In the genomic region with DNA sequence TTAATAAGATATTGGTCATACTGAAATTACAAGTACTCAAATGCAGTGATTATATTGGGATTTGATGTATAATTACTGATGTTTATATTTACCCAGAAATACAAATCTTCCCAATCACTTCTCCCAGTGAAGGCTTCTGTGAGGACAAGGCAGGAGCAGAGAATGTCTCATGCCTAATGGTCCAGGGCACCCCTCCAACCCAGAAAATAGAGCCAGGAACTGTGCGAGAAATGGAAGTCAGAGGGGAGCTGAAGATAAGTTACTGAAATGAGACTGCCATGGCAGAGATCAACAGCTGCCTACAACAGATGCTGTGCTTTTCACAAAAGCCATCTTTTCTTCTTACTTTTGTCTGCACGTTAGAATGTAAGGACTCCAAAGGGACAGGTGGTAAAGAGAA, we compare ENCODE assay signal across 24 cellular contexts.
DNase-seq lines count a peak whose midpoint lies in the region; ATAC-seq, FAIRE-seq and TF ChIP-seq lines count a peak whose summit lies in the region.
"Had no signal": no experiment of that assay in that cellular context is flagged by ENCODE, and none has a peak within 500 bp of the region (broad histone marks: within the 10 kb centered on the region; RNA-seq: fewer than 3 reads in every experiment).

No MANE protein-coding gene starts in this region.

- H2AFZ ChIP-seq in astrocyte (ENCODE audit: low read depth, low read length): no peak overlapping the region
- peak overlapping the region; percentile 0 for H2AFZ ChIP-seq in hepatocyte

- H3K36me3 ChIP-seq in astrocyte (ENCODE audit: insufficient read depth, low read length) (no peaks in the 10 kb centered on the region), hepatocyte (replicated peaks; ENCODE audit: insufficient read depth, low read depth) (no peaks in the 10 kb centered on the region), vagina (no peaks in the 10 kb centered on the region)
- H3K36me3 ChIP-seq: BLaER1 had no signal

- H3K4me2 ChIP-seq in astrocyte (ENCODE audit: low read length) (no peak overlapping the region), hepatocyte (no peak overlapping the region)
- H3K4me2 ChIP-seq: BLaER1 had no signal

- H3K9ac ChIP-seq in astrocyte (ENCODE audit: low read length): no peak overlapping the region
- H3K9ac ChIP-seq: BLaER1 had no signal

- H3K9me3 ChIP-seq in astrocyte (ENCODE audit: insufficient read depth, low read depth, low read length) (no peaks in the 10 kb centered on the region), hepatocyte (ENCODE audit: low read depth) (no peaks in the 10 kb centered on the region), vagina (no peaks in the 10 kb centered on the region)
- H3K9me3 ChIP-seq: BLaER1 had no signal

- FAIRE-seq in astrocyte (lab: Jason Lieb, UNC) (no peak), GM12891 (lab: Jason Lieb, UNC) (no peak)
- FAIRE-seq: D721Med, G401.6, GM12878 had no signal

- H3K36me3 Mint-ChIP-seq in astrocyte (ENCODE audit: low read depth, unreplicated experiment) (no peaks in the 10 kb centered on the region), type B pancreatic cell (no peaks in the 10 kb centered on the region)

- no peak for TF ChIP-seq POLR2A in vagina (IDR thresholded peaks at IDR 0.05)
- TF ChIP-seq POLR2A in GM12891 (IDR thresholded peaks at IDR 0.05; ENCODE audit: low read depth, low read length): no peak

- H3K9me2 ChIP-seq in hepatocyte (replicated peaks; ENCODE audit: insufficient read depth): no peaks in the 10 kb centered on the region

- WGBS in hepatocyte (ENCODE audit: low lambda C conversion rate, missing lambda C conversion rate): 93% methylated on average over 2 of the region's 2 CpGs

- H3K27me3 ChIP-seq in astrocyte (ENCODE audit: insufficient read depth, low read length): no peaks in the 10 kb centered on the region
- no peaks in the 10 kb centered on the region for H3K27me3 ChIP-seq in hepatocyte
- no peaks in the 10 kb centered on the region for H3K27me3 ChIP-seq in vagina
- H3K27me3 ChIP-seq: BLaER1 had no signal

- peaks cover 21% of the 10 kb centered on the region for H3K4me1 Mint-ChIP-seq in astrocyte (ENCODE audit: low read depth, unreplicated experiment)
- H3K4me1 Mint-ChIP-seq in type B pancreatic cell (ENCODE audit: unreplicated experiment): peaks cover 16% of the 10 kb centered on the region

- H3K4me3 ChIP-seq in astrocyte (ENCODE audit: insufficient read depth, low read depth, low read length): no peak overlapping the region
- H3K4me3 ChIP-seq in hepatocyte: no peak overlapping the region
- H3K4me3 ChIP-seq in vagina: no peak overlapping the region
- H3K4me3 ChIP-seq: BLaER1, GM12878 had no signal

- H3K27ac ChIP-seq in astrocyte (ENCODE audit: low read depth, low read length): no peak overlapping the region
- H3K27ac ChIP-seq in hepatocyte: peak overlapping the region; percentile 34
- H3K27ac ChIP-seq in vagina: no peak overlapping the region
- H3K27ac ChIP-seq: BLaER1, HL-60 had no signal

- intact Hi-C loops in vagina (cut with DNase I): no loop called here

- no peak overlapping the region for H3K4me3 Mint-ChIP-seq in astrocyte (ENCODE audit: unreplicated experiment)
- no peak overlapping the region for H3K4me3 Mint-ChIP-seq in type B pancreatic cell
- H3K4me3 Mint-ChIP-seq: CD4-positive, alpha-beta T cell had no signal

- H3K27ac Mint-ChIP-seq in astrocyte (ENCODE audit: unreplicated experiment) (peak overlapping the region; percentile 2), type B pancreatic cell (peak overlapping the region; percentile 65)
- H3K27ac Mint-ChIP-seq: CD4-positive, alpha-beta T cell had no signal

- TF ChIP-seq CTCF in astrocyte (IDR thresholded peaks at IDR 0.05; ENCODE audit: insufficient read depth, low read depth, low read length) (no peak), hepatocyte (IDR thresholded peaks at IDR 0.05; ENCODE audit: poor library complexity) (no peak), type B pancreatic cell (conservative IDR thresholded peaks at IDR 0.05) (no peak), vagina (IDR thresholded peaks at IDR 0.05) (no peak)

- peak; percentile 2 for DNase-seq in NCI-H2171 treated with DMSO at 0.1 percent for 48 hours (lab: John Stamatoyannopoulos, UW)
- DNase-seq in NCI-H2171 (lab: John Stamatoyannopoulos, UW): no peak
- no peak for DNase-seq in astrocyte (ENCODE audit: low read depth)
- no peak for DNase-seq in hepatocyte (ENCODE audit: low spot score)
- DNase-seq in type B pancreatic cell (ENCODE audit: extremely low spot score, unreplicated experiment): no peak
- DNase-seq in vagina (ENCODE audit: extremely low spot score in 2 of 2): no peak
- no peak for DNase-seq in GM12891 (ENCODE audit: insufficient read length, low spot score)
- DNase-seq: 8988T; CD4-positive, alpha-beta T cell; NCI-H1048; NCI-H1417; NCI-H187; NCI-H2081 treated with DMSO at 0.1 percent for 48 hours; NCI-H526; NCI-H82; NK-92 treated with Interleukin-12 subunit alpha and Interleukin-12 subunit beta, amount 100 ng/mL, for 24 hours had no signal

- H3K27me3 Mint-ChIP-seq in astrocyte (ENCODE audit: low read depth, unreplicated experiment) (no peaks in the 10 kb centered on the region), type B pancreatic cell (no peaks in the 10 kb centered on the region)
- H3K27me3 Mint-ChIP-seq: CD4-positive, alpha-beta T cell had no signal

- H3K4me1 ChIP-seq in astrocyte (ENCODE audit: insufficient read depth, low read length) (no peaks in the 10 kb centered on the region), hepatocyte (ENCODE audit: insufficient read depth) (peaks cover 12% of the 10 kb centered on the region), vagina (no peaks in the 10 kb centered on the region)
- H3K4me1 ChIP-seq: BLaER1 had no signal

- H4K20me1 ChIP-seq in astrocyte (ENCODE audit: insufficient read depth, low read length): no peaks in the 10 kb centered on the region
- H4K20me1 ChIP-seq in hepatocyte (ENCODE audit: insufficient read depth, poor library complexity, severe bottlenecking): no peaks in the 10 kb centered on the region
- H4K20me1 ChIP-seq: BLaER1 had no signal

- H3K9me3 Mint-ChIP-seq in astrocyte (ENCODE audit: unreplicated experiment): no peaks in the 10 kb centered on the region
- H3K9me3 Mint-ChIP-seq in type B pancreatic cell: no peaks in the 10 kb centered on the region

- H3K79me2 ChIP-seq in astrocyte (ENCODE audit: insufficient read depth, low read length): no peaks in the 10 kb centered on the region
- no peaks in the 10 kb centered on the region for H3K79me2 ChIP-seq in hepatocyte

- ATAC-seq in GM21423 (IDR thresholded peaks at IDR 0.05; ENCODE audit: unreplicated experiment): no peak
- ATAC-seq: GM12878, HCT116, PC-3 had no signal

TF ChIP-seq in GM12891, 5 proteins besides CTCF, POLR2A, EP300 and RAD21:
- no peak for TF ChIP-seq PAX5 (IDR thresholded peaks at IDR 0.05; ENCODE audit: insufficient read depth, low read length, severe bottlenecking)
- TF ChIP-seq TAF1 (IDR thresholded peaks at IDR 0.05; ENCODE audit: low read depth, low read length): no peak
- TF ChIP-seq POU2F2 (IDR thresholded peaks at IDR 0.05; ENCODE audit: low read depth, low read length): no peak
- TF ChIP-seq POLR2AphosphoS5 (IDR thresholded peaks at IDR 0.05; ENCODE audit: low read depth, low read length): no peak
- no peak for TF ChIP-seq SPI1 (IDR thresholded peaks at IDR 0.05; ENCODE audit: low read depth, low read length)
